ENCODE assay signal across 25 cellular contexts in the genomic region with DNA sequence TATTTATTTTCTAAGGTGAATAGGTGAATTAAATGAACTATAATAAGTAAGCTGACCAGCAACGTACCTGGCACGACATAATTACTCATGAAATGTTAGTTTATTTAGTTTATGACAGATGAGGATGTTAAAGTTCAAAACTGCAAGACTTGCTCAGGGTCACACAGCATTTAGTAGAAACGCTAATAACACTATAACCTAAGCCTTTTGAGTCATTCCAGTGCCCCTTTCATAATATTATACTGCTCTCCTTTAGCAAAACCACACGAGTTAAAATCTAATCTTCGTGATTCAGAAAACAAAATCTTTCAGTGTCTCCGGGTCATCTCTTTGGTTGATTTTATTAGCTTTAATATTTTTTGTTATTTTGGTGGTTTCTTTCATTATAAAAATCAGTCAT.
"Had no signal": no experiment of that assay in that cellular context is flagged by ENCODE, and none has a peak within 500 bp of the region (broad histone marks: within the 10 kb centered on the region; RNA-seq: fewer than 3 reads in every experiment).

No MANE protein-coding gene starts in this region.

- H3K27ac ChIP-seq: cardiac muscle cell, Peyer's patch, SJSA1 had no signal

- DNase-seq: activated CD4-positive, alpha-beta T cell treated with anti-CD3 and anti-CD28 coated beads for 48 hours; activated CD4-positive, alpha-beta T cell treated with anti-CD3 and anti-CD28 coated beads, Interleukin-2, amount 50 U/mL, for 48 hours; activated CD4-positive, CD25-positive, alpha-beta regulatory T cell treated with anti-CD3 and anti-CD28 coated beads, Interleukin-2, amount 50 U/mL, for 72 hours; activated CD8-positive, alpha-beta memory T cell treated with anti-CD3 and anti-CD28 coated beads for 24 hours; activated effector memory CD4-positive, alpha-beta T cell treated with anti-CD3 and anti-CD28 coated beads, Interleukin-2, amount 50 U/mL, for 16 hours; activated naive CD4-positive, alpha-beta T cell treated with Interleukin-2 at 50 U/mL for 16 hours; activated naive CD8-positive, alpha-beta T cell treated with anti-CD3 and anti-CD28 coated beads, Interleukin-2, amount 50 U/mL, for 24 hours; activated T-cell treated with anti-CD3 and anti-CD28 coated beads, Interleukin-2, amount 50 U/mL, for 4 hours; amygdala; MG63; MV-4-11; NCI-H1092 treated with DMSO at 0.1 percent for 48 hours; NCI-H1417 treated with DMSO at 0.1 percent for 48 hours; NCI-H1694 treated with DMSO at 0.1 percent for 48 hours; NCI-H2081; NCI-H510A treated with DMSO at 0.1 percent for 48 hours; NCI-H69; NK-92 treated with Interleukin-12 subunit alpha and Interleukin-12 subunit beta, amount 100 ng/mL, for 24 hours; OCI-M1; Peyer's patch; SHP77; SW 1271; T-helper 9 cell had no signal

- H3K27me3 ChIP-seq: cardiac muscle cell, MG63, Peyer's patch, SJSA1 had no signal

- H3K36me3 ChIP-seq: cardiac muscle cell, MG63 had no signal

- H3K9me3 ChIP-seq: Peyer's patch had no signal

- H3K4me3 ChIP-seq: cardiac muscle cell, MG63, Peyer's patch, SJSA1 had no signal

- H3K4me1 ChIP-seq: Peyer's patch, SJSA1 had no signal
